ENCODE assay signal across 2 cellular contexts in genomic region chr4:28514766-28515165, GRCh38.
DNase-seq lines count a peak whose midpoint lies in the region; ATAC-seq and TF ChIP-seq lines count a peak whose summit lies in the region.
"Not testable (repeated sequence)": the region's sequence is repeated elsewhere in the genome, so short reads cannot be mapped to it uniquely, and the experiment has no call there.

No MANE protein-coding gene starts in this region.

- H3K36me3 Mint-ChIP-seq in glutamatergic neuron (ENCODE audit: unreplicated experiment) = not testable (repeated sequence)

- not testable (repeated sequence) for TF ChIP-seq CTCF in glutamatergic neuron (IDR thresholded peaks at IDR 0.05; ENCODE audit: partially characterized antibody, unreplicated experiment)

- WGBS in right cardiac atrium = 92% methylated on average over 30 of the region's 30 CpGs

- not testable (repeated sequence) for H3K4me1 Mint-ChIP-seq in glutamatergic neuron (ENCODE audit: low read depth, unreplicated experiment)

- H3K4me3 ChIP-seq in right cardiac atrium (ENCODE audit: low read length) = not testable (repeated sequence)

- intact Hi-C loops in right cardiac atrium (cut with DNase I) = not testable (repeated sequence)

- not testable (repeated sequence) for H3K9me3 ChIP-seq in right cardiac atrium (ENCODE audit: control insufficient read depth, low read length)

- H3K27ac Mint-ChIP-seq in glutamatergic neuron (ENCODE audit: unreplicated experiment) = not testable (repeated sequence)

- H3K4me1 ChIP-seq in right cardiac atrium (ENCODE audit: control insufficient read depth, insufficient read depth, low read length) = not testable (repeated sequence)

- not testable (repeated sequence) for H3K27ac ChIP-seq in right cardiac atrium (ENCODE audit: low read length)

- not testable (repeated sequence) for H3K9me3 Mint-ChIP-seq in glutamatergic neuron (ENCODE audit: unreplicated experiment)

- not testable (repeated sequence) for H3K4me3 Mint-ChIP-seq in glutamatergic neuron (ENCODE audit: unreplicated experiment)

- not testable (repeated sequence) for ATAC-seq in right cardiac atrium

- peak; percentile 15 for DNase-seq in glutamatergic neuron
- DNase-seq in right cardiac atrium = peak in 2 of 3 donors; percentile 16 to 46

- H3K27me3 Mint-ChIP-seq in glutamatergic neuron (ENCODE audit: unreplicated experiment) = not testable (repeated sequence)

- not testable (repeated sequence) for H3K27me3 ChIP-seq in right cardiac atrium (ENCODE audit: control insufficient read depth, insufficient read depth)
